ENCODE assay signal across 16 cellular contexts in the genomic region with DNA sequence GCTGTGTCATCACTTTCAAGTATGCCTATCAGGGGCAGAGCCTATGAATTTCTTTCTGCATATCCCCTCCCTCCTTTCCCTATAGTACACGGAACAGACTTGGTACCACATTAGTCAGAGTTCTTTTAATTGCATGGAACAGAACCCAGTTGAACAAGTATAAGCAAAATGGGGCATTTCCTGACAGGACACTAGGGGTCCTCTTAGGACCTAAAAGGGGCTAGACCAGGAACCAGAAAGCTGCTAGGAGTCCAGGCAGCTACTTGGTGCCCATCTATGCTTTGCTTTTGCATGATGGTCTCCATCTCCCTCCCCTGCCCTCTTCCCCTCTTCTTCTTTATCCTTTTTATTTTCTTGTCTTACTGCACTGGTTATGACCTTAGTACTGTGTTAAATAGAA. TPM values are rescaled to one million over a fixed set of nuclear protein-coding genes. Genes with fewer than 3 reads are reported as not detected.
DNase-seq lines count a peak whose midpoint lies in the region; ATAC-seq and TF ChIP-seq lines count a peak whose summit lies in the region.
"Had no signal": no experiment of that assay in that cellular context is flagged by ENCODE, and none has a peak within 500 bp of the region (broad histone marks: within the 10 kb centered on the region; RNA-seq: fewer than 3 reads in every experiment).

No MANE protein-coding gene starts in this region.

- in situ Hi-C loops in ACHN (cut with HindIII; ENCODE audit: low pct_ligation_motif_present, low pct_unique_long_range_greater_than_20kb, low sequenced_read_pairs) = no loop called here

- no peak overlapping the region for H2AFZ ChIP-seq in GM23338

- no peak overlapping the region for H3K4me3 ChIP-seq in GM23338
- no peak overlapping the region for H3K4me3 ChIP-seq in fibroblast of mammary gland (ENCODE audit: control insufficient read depth, low read depth, low read length)
- no peak overlapping the region for H3K4me3 ChIP-seq in esophagus squamous epithelium
- H3K4me3 ChIP-seq: gastroesophageal sphincter had no signal

- H3K27ac ChIP-seq in GM23338 (ENCODE audit: low read depth) = no peak overlapping the region
- H3K27ac ChIP-seq in esophagus squamous epithelium = no peak overlapping the region
- H3K27ac ChIP-seq: C4-2B, gastroesophageal sphincter had no signal

- H4K20me1 ChIP-seq in GM23338 (replicated peaks; ENCODE audit: insufficient read depth) = no peaks in the 10 kb centered on the region

- 38 to 50% methylated on average over 1 of the region's 1 CpG for WGBS in esophagus squamous epithelium, 2 donors

- peaks cover 8% of the 10 kb centered on the region; the same call in 1 of the 2 replicates for H3K27me3 ChIP-seq in GM23338 (ENCODE audit: insufficient read depth)
- peaks cover 0 to 24% (median 0%) of the 10 kb centered on the region in 4 donors for H3K27me3 ChIP-seq in esophagus squamous epithelium

- H3K9me2 ChIP-seq in GM23338 (ENCODE audit: insufficient read depth) = peaks cover 2% of the 10 kb centered on the region; the same call in 1 of the 2 replicates

- no peak overlapping the region for H3K4me2 ChIP-seq in GM23338

- no peaks in the 10 kb centered on the region for H3F3A ChIP-seq in GM23338 (replicated peaks; ENCODE audit: low read depth)

- TF ChIP-seq POLR2A in esophagus squamous epithelium (IDR thresholded peaks at IDR 0.05) = no peak

- DNase-seq in ACHN (peak; percentile 21), GM23338 (ENCODE audit: low spot score) (peak; percentile 61), RPMI7951 (ENCODE audit: low read depth) (peak; percentile 27), fibroblast of mammary gland (ENCODE audit: low read depth) (peak; percentile 40), esophagus squamous epithelium (lab: John Stamatoyannopoulos, UW) (no peak), NCI-H2196 treated with DMSO at 0.1 percent for 48 hours (lab: John Stamatoyannopoulos, UW; ENCODE audit: unreplicated experiment) (no peak)
- DNase-seq: activated CD4-positive, alpha-beta memory T cell treated with anti-CD3 and anti-CD28 coated beads for 36 hours; activated naive CD4-positive, alpha-beta T cell treated with Interleukin-2 at 50 U/mL for 16 hours; NCI-H1048; NCI-H524 treated with DMSO at 0.1 percent for 48 hours; T-cell had no signal

- H3K4me1 Mint-ChIP-seq in GM23338 = peaks cover 12% of the 10 kb centered on the region

- peaks cover 13% of the 10 kb centered on the region; the same call in 1 of the 2 replicates for H3K4me1 ChIP-seq in GM23338 (ENCODE audit: insufficient read depth)
- peaks cover 5 to 21% (median 5%) of the 10 kb centered on the region in 3 donors for H3K4me1 ChIP-seq in esophagus squamous epithelium

- H3K4me3 Mint-ChIP-seq in GM23338 = no peak overlapping the region
- H3K4me3 Mint-ChIP-seq: activated CD4-positive, alpha-beta memory T cell treated with anti-CD3 and anti-CD28 coated beads for 36 hours; natural killer cell treated with Interleukin-12 subunit alpha and Interleukin-12 subunit beta and Interleukin-15 and Interleukin-18, amount 100 ng/mL, for 72 hours; T-cell had no signal

- no peaks in the 10 kb centered on the region for H3K36me3 ChIP-seq in GM23338 (ENCODE audit: insufficient read depth)
- H3K36me3 ChIP-seq in esophagus squamous epithelium = peaks cover 0 to 25% (median 0%) of the 10 kb centered on the region in 3 donors
- H3K36me3 ChIP-seq: gastroesophageal sphincter had no signal

- ATAC-seq in GM23338 = peak; percentile 72
- no peak for ATAC-seq in HG03045 (IDR thresholded peaks at IDR 0.05; ENCODE audit: unreplicated experiment)
- no peak for ATAC-seq in GM21723 (IDR thresholded peaks at IDR 0.05; ENCODE audit: unreplicated experiment)
- ATAC-seq: gastroesophageal sphincter; natural killer cell treated with Interleukin-12 subunit alpha and Interleukin-12 subunit beta and Interleukin-15 and Interleukin-18, amount 100 ng/mL, for 72 hours; T-cell had no signal

- no peak overlapping the region for H3K27ac Mint-ChIP-seq in GM23338
- H3K27ac Mint-ChIP-seq: activated CD4-positive, alpha-beta memory T cell treated with anti-CD3 and anti-CD28 coated beads for 36 hours; natural killer cell treated with Interleukin-12 subunit alpha and Interleukin-12 subunit beta and Interleukin-15 and Interleukin-18, amount 100 ng/mL, for 72 hours; T-cell had no signal

- H3K36me3 Mint-ChIP-seq in GM23338 (ENCODE audit: low read depth) = no peaks in the 10 kb centered on the region
- H3K36me3 Mint-ChIP-seq: activated CD4-positive, alpha-beta memory T cell treated with anti-CD3 and anti-CD28 coated beads for 36 hours; natural killer cell treated with Interleukin-12 subunit alpha and Interleukin-12 subunit beta and Interleukin-15 and Interleukin-18, amount 100 ng/mL, for 72 hours; T-cell had no signal

- peaks cover 8% of the 10 kb centered on the region for H3K27me3 Mint-ChIP-seq in GM23338 (ENCODE audit: insufficient read depth, low read depth, poor library complexity)
- H3K27me3 Mint-ChIP-seq: natural killer cell treated with Interleukin-12 subunit alpha and Interleukin-12 subunit beta and Interleukin-15 and Interleukin-18, amount 100 ng/mL, for 72 hours had no signal

- no peaks in the 10 kb centered on the region for H3K9me3 Mint-ChIP-seq in GM23338
- H3K9me3 Mint-ChIP-seq: activated CD4-positive, alpha-beta memory T cell treated with anti-CD3 and anti-CD28 coated beads for 36 hours; natural killer cell treated with Interleukin-12 subunit alpha and Interleukin-12 subunit beta and Interleukin-15 and Interleukin-18, amount 100 ng/mL, for 72 hours; T-cell had no signal

- TF ChIP-seq CTCF in GM23338 (conservative IDR thresholded peaks at IDR 0.05; ENCODE audit: low read depth in 2 of 2) = peak; percentile 48 to 58
- TF ChIP-seq CTCF in fibroblast of mammary gland (conservative IDR thresholded peaks at IDR 0.05; ENCODE audit: control insufficient read depth, insufficient read depth, low read depth, low read length) = peak; percentile 21
- no peak for TF ChIP-seq CTCF in esophagus squamous epithelium (IDR thresholded peaks at IDR 0.05)

- H3K79me2 ChIP-seq in GM23338 (replicated peaks; ENCODE audit: insufficient read depth) = no peaks in the 10 kb centered on the region

- intact Hi-C loops in esophagus squamous epithelium (cut with DNase I) = no loop called here

- H3K9me3 ChIP-seq in esophagus squamous epithelium = no peaks in the 10 kb centered on the region
- H3K9me3 ChIP-seq: gastroesophageal sphincter had no signal

TF ChIP-seq in GM23338, 12 proteins besides CTCF, POLR2A, EP300 and RAD21 (continues in another document):
- no peak for TF ChIP-seq EZH2phosphoT487 (IDR thresholded peaks at IDR 0.05; ENCODE audit: unreplicated experiment)
- no peak for TF ChIP-seq JUNB (IDR thresholded peaks at IDR 0.05; ENCODE audit: unreplicated experiment)

RNA-seq across cellular contexts. Expression of a gene that starts 5.9 kb away (rescaled TPM):
- total RNA-seq in GM23338 (2014; rRNA removed; shearing (Covaris generic)) = 6.6 and 7.7 TPM in 2 replicates
- 4.8 and 5.0 TPM in 2 replicates for polyA plus RNA-seq in GM23338 (2016; fragmentation: Nextera tagmentation; extraction: Ambion mirVana)
- not detected in 2 replicates for total RNA-seq in RPMI7951 (2014; rRNA removed; shearing (Covaris generic))
- 10 to 100 TPM; 18.1 to 50.1 (median 37.6) TPM for total RNA-seq in esophagus squamous epithelium

RNA-seq across cellular contexts. Expression of a gene that starts 15.1 kb away (rescaled TPM):
- 0.47 and 0.63 TPM in 2 replicates for total RNA-seq in GM23338 (2014; rRNA removed; shearing (Covaris generic))
- 0.13 and 0.24 TPM in 2 replicates for polyA plus RNA-seq in GM23338 (2016; fragmentation: Nextera tagmentation; extraction: Ambion mirVana)
- 0.39 and 0.72 TPM in 2 replicates for total RNA-seq in RPMI7951 (2014; rRNA removed; shearing (Covaris generic))
- total RNA-seq in esophagus squamous epithelium = 1 to 10 TPM; 1.1 to 1.9 (median 1.5) TPM

RNA-seq across cellular contexts. Expression of a gene that starts 21.6 kb away (rescaled TPM):
- 17.7 and 19.8 TPM in 2 replicates for total RNA-seq in GM23338 (2014; rRNA removed; shearing (Covaris generic))
- 9.4 and 9.5 TPM in 2 replicates for polyA plus RNA-seq in GM23338 (2016; fragmentation: Nextera tagmentation; extraction: Ambion mirVana)
- total RNA-seq in RPMI7951 (2014; rRNA removed; shearing (Covaris generic)) = 5.3 and 10.1 TPM in 2 replicates
- total RNA-seq in esophagus squamous epithelium = 10 to 100 TPM; 35.9 to 84.2 (median 46.4) TPM

RNA-seq across cellular contexts. Expression of a gene that starts 45.9 kb away (rescaled TPM):
- 10.1 and 19.3 TPM in 2 replicates for total RNA-seq in GM23338 (2014; rRNA removed; shearing (Covaris generic))
- polyA plus RNA-seq in GM23338 (2016; fragmentation: Nextera tagmentation; extraction: Ambion mirVana) = 7.0 and 7.1 TPM in 2 replicates
- 11.9 and 12.5 TPM in 2 replicates for total RNA-seq in RPMI7951 (2014; rRNA removed; shearing (Covaris generic))
- 10 to 100 TPM; 19.1 to 52.0 (median 33.5) TPM for total RNA-seq in esophagus squamous epithelium

RNA-seq across cellular contexts. Expression of a gene that starts 52.0 kb away (rescaled TPM):
- not detected in 2 replicates for total RNA-seq in GM23338 (2014; rRNA removed; shearing (Covaris generic))
- polyA plus RNA-seq in GM23338 (2016; fragmentation: Nextera tagmentation; extraction: Ambion mirVana) = 0.24 and 0.42 TPM in 2 replicates
- not detected in 2 replicates for total RNA-seq in RPMI7951 (2014; rRNA removed; shearing (Covaris generic))
- total RNA-seq in esophagus squamous epithelium = 1 to 10 TPM in 3 of 4 donors, not detected in 1; 2.1 to 6.0 (median 3.4) TPM
- total RNA-seq: natural killer cell treated with Interleukin-12 subunit alpha and Interleukin-12 subunit beta and Interleukin-15 and Interleukin-18, amount 100 ng/mL, for 72 hours had no signal

Comparison
In these comparisons a context has a peak if more than half of its experiments do, and no peak if none do; other contexts are left out.
1. DNase-seq: peak in ACHN (single experiment), GM23338 (single experiment), RPMI7951 (single experiment) and fibroblast of mammary gland (single experiment); none in esophagus squamous epithelium (single experiment) and NCI-H2196 treated with DMSO at 0.1 percent for 48 hours (single experiment).
2. CTCF ChIP-seq: peak in GM23338 (2 of 2) and fibroblast of mammary gland (single experiment); none in esophagus squamous epithelium (0 of 6).